In genomic region chr2:26411419-26411818, GRCh38 we compare ENCODE assay signal across 1 cellular context.
TF ChIP-seq lines count a peak whose summit lies in the region.

No MANE protein-coding gene starts in this region.

TF ChIP-seq in K562, 482 proteins besides CTCF, POLR2A, EP300 and RAD21 (continued from another document):
- TF ChIP-seq RREB1 (CRISPR knock-in tag; IDR thresholded peaks at IDR 0.05): no peak
- no peak for TF ChIP-seq ZNF121 (CRISPR knock-in tag; conservative IDR thresholded peaks at IDR 0.05)
- 0 out of 2 replicates have a peak, but pooled peaks have one; percentile 28 for TF ChIP-seq VEZF1 (CRISPR knock-in tag; IDR thresholded peaks at IDR 0.05)
- peak; percentile 60 for TF ChIP-seq TAF9B (IDR thresholded peaks at IDR 0.05; ENCODE audit: partially characterized antibody)
- no peak for TF ChIP-seq RFX7 (CRISPR knock-in tag; IDR thresholded peaks at IDR 0.05)
- TF ChIP-seq KLF10 (CRISPR knock-in tag; IDR thresholded peaks at IDR 0.05): no peak
- TF ChIP-seq SOX6 (IDR thresholded peaks at IDR 0.05): no peak
- no peak; a peak in 1 of 4 replicates for TF ChIP-seq HDAC1 (IDR thresholded peaks at IDR 0.05)
- no peak for TF ChIP-seq ZNF143 (CRISPR knock-in tag; IDR thresholded peaks at IDR 0.05)
- TF ChIP-seq ZNF668 (CRISPR knock-in tag; IDR thresholded peaks at IDR 0.05): peak; percentile 72; the same call in 1 of the 2 replicates
- no peak for TF ChIP-seq MEIS2 (IDR thresholded peaks at IDR 0.05; ENCODE audit: partially characterized antibody)
- TF ChIP-seq MIER1 (IDR thresholded peaks at IDR 0.05; ENCODE audit: low read depth): no peak
- no peak for TF ChIP-seq ZNF512 (tag; IDR thresholded peaks at IDR 0.05)
- TF ChIP-seq, protein P1, sequence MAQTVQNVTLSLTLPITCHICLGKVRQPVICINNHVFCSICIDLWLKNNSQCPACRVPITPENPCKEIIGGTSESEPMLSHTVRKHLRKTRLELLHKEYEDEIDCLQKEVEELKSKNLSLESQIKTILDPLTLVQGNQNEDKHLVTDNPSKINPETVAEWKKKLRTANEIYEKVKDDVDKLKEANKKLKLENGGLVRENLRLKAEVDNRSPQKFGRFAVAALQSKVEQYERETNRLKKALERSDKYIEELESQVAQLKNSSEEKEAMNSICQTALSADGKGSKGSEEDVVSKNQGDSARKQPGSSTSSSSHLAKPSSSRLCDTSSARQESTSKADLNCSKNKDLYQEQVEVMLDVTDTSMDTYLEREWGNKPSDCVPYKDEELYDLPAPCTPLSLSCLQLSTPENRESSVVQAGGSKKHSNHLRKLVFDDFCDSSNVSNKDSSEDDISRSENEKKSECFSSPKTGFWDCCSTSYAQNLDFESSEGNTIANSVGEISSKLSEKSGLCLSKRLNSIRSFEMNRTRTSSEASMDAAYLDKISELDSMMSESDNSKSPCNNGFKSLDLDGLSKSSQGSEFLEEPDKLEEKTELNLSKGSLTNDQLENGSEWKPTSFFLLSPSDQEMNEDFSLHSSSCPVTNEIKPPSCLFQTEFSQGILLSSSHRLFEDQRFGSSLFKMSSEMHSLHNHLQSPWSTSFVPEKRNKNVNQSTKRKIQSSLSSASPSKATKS (CRISPR knock-in tag; IDR thresholded peaks at IDR 0.05): no peak
- TF ChIP-seq NFRKB (IDR thresholded peaks at IDR 0.05; ENCODE audit: low read depth): no peak
